Comparison of ENCODE assay signal across 2 cellular contexts in genomic region chr7:94412762-94413322, GRCh38.
TF ChIP-seq lines count a peak whose summit lies in the region.

No MANE protein-coding gene starts in this region.

TF ChIP-seq in SK-N-SH, 30 proteins besides CTCF, POLR2A, EP300 and RAD21 (continued from another document):
- TF ChIP-seq SMC3 (IDR thresholded peaks at IDR 0.05; ENCODE audit: low read depth, low read length) (no peak), SIN3A (IDR thresholded peaks at IDR 0.05; ENCODE audit: borderline replicate concordance, low read depth, low read length) (no peak), YY1 (IDR thresholded peaks at IDR 0.05; ENCODE audit: low read depth) (no peak), TEAD4 (IDR thresholded peaks at IDR 0.05; ENCODE audit: borderline replicate concordance, insufficient read depth) (no peak), CHD2 (IDR thresholded peaks at IDR 0.05; ENCODE audit: low read length, partially characterized antibody) (no peak), MEF2A (IDR thresholded peaks at IDR 0.05; ENCODE audit: borderline replicate concordance, low read depth) (no peak), POLR2AphosphoS5 (IDR thresholded peaks at IDR 0.05; ENCODE audit: low read depth, low read length) (no peak), RXRA (IDR thresholded peaks at IDR 0.05; ENCODE audit: borderline replicate concordance, low read depth) (no peak), ELF1 (IDR thresholded peaks at IDR 0.05) (no peak), REST (IDR thresholded peaks at IDR 0.05; ENCODE audit: low read depth, low read length) (no peak), RFX5 (IDR thresholded peaks at IDR 0.05; ENCODE audit: low read length) (no peak), FOXM1 (IDR thresholded peaks at IDR 0.05; ENCODE audit: low read depth) (no peak)
- TF ChIP-seq, protein P1, sequence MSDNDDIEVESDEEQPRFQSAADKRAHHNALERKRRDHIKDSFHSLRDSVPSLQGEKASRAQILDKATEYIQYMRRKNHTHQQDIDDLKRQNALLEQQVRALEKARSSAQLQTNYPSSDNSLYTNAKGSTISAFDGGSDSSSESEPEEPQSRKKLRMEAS (IDR thresholded peaks at IDR 0.05; ENCODE audit: low read depth) = no peak

TF ChIP-seq in SK-N-SH treated with all-trans-retinoic acid at 6 μM for 48 hours, 23 proteins besides CTCF, POLR2A, EP300 and RAD21 (continued from another document):
- TF ChIP-seq, protein P2, sequence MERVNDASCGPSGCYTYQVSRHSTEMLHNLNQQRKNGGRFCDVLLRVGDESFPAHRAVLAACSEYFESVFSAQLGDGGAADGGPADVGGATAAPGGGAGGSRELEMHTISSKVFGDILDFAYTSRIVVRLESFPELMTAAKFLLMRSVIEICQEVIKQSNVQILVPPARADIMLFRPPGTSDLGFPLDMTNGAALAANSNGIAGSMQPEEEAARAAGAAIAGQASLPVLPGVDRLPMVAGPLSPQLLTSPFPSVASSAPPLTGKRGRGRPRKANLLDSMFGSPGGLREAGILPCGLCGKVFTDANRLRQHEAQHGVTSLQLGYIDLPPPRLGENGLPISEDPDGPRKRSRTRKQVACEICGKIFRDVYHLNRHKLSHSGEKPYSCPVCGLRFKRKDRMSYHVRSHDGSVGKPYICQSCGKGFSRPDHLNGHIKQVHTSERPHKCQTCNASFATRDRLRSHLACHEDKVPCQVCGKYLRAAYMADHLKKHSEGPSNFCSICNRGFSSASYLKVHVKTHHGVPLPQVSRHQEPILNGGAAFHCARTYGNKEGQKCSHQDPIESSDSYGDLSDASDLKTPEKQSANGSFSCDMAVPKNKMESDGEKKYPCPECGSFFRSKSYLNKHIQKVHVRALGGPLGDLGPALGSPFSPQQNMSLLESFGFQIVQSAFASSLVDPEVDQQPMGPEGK (CRISPR knock-in tag; IDR thresholded peaks at IDR 0.05; ENCODE audit: borderline replicate concordance) = no peak
- TF ChIP-seq RARB (CRISPR knock-in tag; IDR thresholded peaks at IDR 0.05) (no peak), TOX (CRISPR knock-in tag; IDR thresholded peaks at IDR 0.05; ENCODE audit: borderline replicate concordance) (no peak), ZNF8 (CRISPR knock-in tag; IDR thresholded peaks at IDR 0.05) (no peak), ZC3H10 (CRISPR knock-in tag; IDR thresholded peaks at IDR 0.05) (no peak)
